Comparison of ENCODE assay signal across 14 cellular contexts in the genomic region with DNA sequence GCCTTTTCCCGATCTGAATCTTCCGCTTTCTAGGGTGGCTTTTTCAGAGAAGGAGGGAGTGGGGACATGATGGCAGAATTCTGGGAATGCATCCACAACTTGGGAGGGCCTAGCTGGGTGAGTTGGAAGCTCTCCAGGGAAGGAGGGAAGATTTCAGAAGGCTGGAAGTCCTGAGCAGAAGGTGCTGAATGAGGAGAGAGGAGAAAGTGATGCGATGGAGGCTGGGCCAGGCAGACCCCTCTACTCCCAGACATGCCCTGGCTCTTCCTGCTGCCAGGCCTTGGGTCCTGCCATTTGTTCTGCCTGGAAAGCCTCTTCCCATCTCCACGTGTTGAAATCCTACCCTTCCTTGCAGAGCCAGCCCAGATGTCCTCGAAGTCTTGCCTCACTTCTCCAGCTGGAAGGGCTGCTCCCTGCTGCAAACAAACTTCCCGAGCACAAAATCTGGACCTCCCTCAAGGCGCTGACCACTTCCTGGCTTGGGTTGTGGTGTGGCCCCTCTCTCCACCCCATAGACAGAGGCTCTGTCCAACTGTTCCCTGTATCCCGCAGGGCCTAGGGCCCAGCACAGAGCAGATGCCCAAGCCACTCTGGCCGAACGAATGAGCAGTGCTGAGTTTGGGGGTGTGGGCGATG. TPM values are rescaled to one million over a fixed set of nuclear protein-coding genes. Genes with fewer than 3 reads are reported as not detected.
DNase-seq lines count a peak whose midpoint lies in the region; ATAC-seq and TF ChIP-seq lines count a peak whose summit lies in the region.
"Had no signal": no experiment of that assay in that cellular context is flagged by ENCODE, and none has a peak within 500 bp of the region (broad histone marks: within the 10 kb centered on the region; RNA-seq: fewer than 3 reads in every experiment).

No MANE protein-coding gene starts in this region.

- intact Hi-C loops in activated naive CD4-positive, alpha-beta T cell treated with anti-CD3 and anti-CD28 coated beads for 36 hours (cut with micrococcal nuclease), result no loop called here
- intact Hi-C loops in uterus (cut with DNase I; ENCODE audit: low total_unique reads) (no loop called here), A673 (cut with micrococcal nuclease; ENCODE audit: unreplicated experiment) (no loop called here)

- H3K4me3 ChIP-seq in uterus, result no peak overlapping the region
- H3K4me3 ChIP-seq in A673 (ENCODE audit: low read depth, low read length, poor library complexity, severe bottlenecking), result no peak overlapping the region
- H3K4me3 ChIP-seq: GM12878 had no signal

- H3K27ac Mint-ChIP-seq in activated naive CD4-positive, alpha-beta T cell treated with anti-CD3 and anti-CD28 coated beads, Interleukin-2, amount 10 ng/mL, durations not matched to agents 7 days and 5 days, result no peak overlapping the region
- H3K27ac Mint-ChIP-seq in activated naive CD4-positive, alpha-beta T cell treated with anti-CD3 and anti-CD28 coated beads for 36 hours, result no peak overlapping the region
- H3K27ac Mint-ChIP-seq in naive B cell, result peak overlapping the region in 5 of 6 donors; percentile 27 to 90 (median 49)

- no peak for TF ChIP-seq CTCF in uterus (IDR thresholded peaks at IDR 0.05)
- no peak for TF ChIP-seq CTCF in A673 (conservative IDR thresholded peaks at IDR 0.05; ENCODE audit: low read depth, low read length)

- DNase-seq in activated naive CD4-positive, alpha-beta T cell treated with anti-CD3 and anti-CD28 coated beads, Interleukin-2, amount 10 ng/mL, durations not matched to agents 7 days and 5 days, result peak; percentile 15
- no peak for DNase-seq in activated naive CD4-positive, alpha-beta T cell treated with anti-CD3 and anti-CD28 coated beads for 36 hours
- DNase-seq in fibroblast of peridontal ligament (ENCODE audit: extremely low read depth) (peak; percentile 94), naive B cell (no peak), uterus (peak; percentile 70 to 71), germinal center (ENCODE audit: low spot score) (no peak), A673 (ENCODE audit: low spot score) (no peak)
- no peak for DNase-seq in activated CD4-positive, alpha-beta T cell treated with anti-CD3 and anti-CD28 coated beads, Interleukin-2, amount 50 U/mL, for 4 hours
- DNase-seq: ACHN; NCI-H2029; SK-N-SH; stimulated activated naive CD4-positive, alpha-beta T cell had no signal

- no peaks in the 10 kb centered on the region for H3K9me3 ChIP-seq in uterus
- H3K9me3 ChIP-seq in A673 (ENCODE audit: low read depth, low read length, poor library complexity, severe bottlenecking), result no peaks in the 10 kb centered on the region
- H3K9me3 ChIP-seq: SK-N-SH had no signal

- H3K27me3 ChIP-seq in uterus (no peaks in the 10 kb centered on the region), A673 (replicated peaks; ENCODE audit: insufficient read depth, low read depth, low read length, poor library complexity) (no peaks in the 10 kb centered on the region)

- no peak for ATAC-seq in naive B cell (ENCODE audit: low read depth in 2 of 2)
- ATAC-seq: GM12878, HCT116 had no signal

- H3K4me1 ChIP-seq in uterus (peaks cover 14 to 27% of the 10 kb centered on the region in 2 donors), A673 (ENCODE audit: insufficient read depth, low read length, poor library complexity, severe bottlenecking) (no peaks in the 10 kb centered on the region)

- H3K4me3 Mint-ChIP-seq in activated naive CD4-positive, alpha-beta T cell treated with anti-CD3 and anti-CD28 coated beads, Interleukin-2, amount 10 ng/mL, durations not matched to agents 7 days and 5 days, result no peak overlapping the region
- H3K4me3 Mint-ChIP-seq in activated naive CD4-positive, alpha-beta T cell treated with anti-CD3 and anti-CD28 coated beads for 36 hours, result no peak overlapping the region
- no peak overlapping the region for H3K4me3 Mint-ChIP-seq in naive B cell

- BruUV-seq in A673 (replicated peaks; lab: Mats Ljungman, UMichigan), result no TSS peak

- TF ChIP-seq POLR2A in uterus (IDR thresholded peaks at IDR 0.05), result no peak

- no peaks in the 10 kb centered on the region for H3K36me3 Mint-ChIP-seq in activated naive CD4-positive, alpha-beta T cell treated with anti-CD3 and anti-CD28 coated beads, Interleukin-2, amount 10 ng/mL, durations not matched to agents 7 days and 5 days
- no peaks in the 10 kb centered on the region for H3K36me3 Mint-ChIP-seq in activated naive CD4-positive, alpha-beta T cell treated with anti-CD3 and anti-CD28 coated beads for 36 hours (ENCODE audit: low read depth)
- H3K36me3 Mint-ChIP-seq in naive B cell, result no peaks in the 10 kb centered on the region

- H3K36me3 ChIP-seq in uterus, result no peaks in the 10 kb centered on the region
- no peaks in the 10 kb centered on the region for H3K36me3 ChIP-seq in A673 (ENCODE audit: insufficient read depth, low read length, poor library complexity, severe bottlenecking)

- CTCF ChIA-PET in activated naive CD4-positive, alpha-beta T cell treated with anti-CD3 and anti-CD28 coated beads, Interleukin-2, amount 10 ng/mL, durations not matched to agents 7 days and 5 days (lab: Charles Lee), result no interaction called here
- CTCF ChIA-PET in activated naive CD4-positive, alpha-beta T cell treated with anti-CD3 and anti-CD28 coated beads for 36 hours (lab: Charles Lee), result interaction anchor here (1.4 kb wide), 1 partner anchor 68 kb away, joined by 3 read pairs; no protein-coding TSS in a partner anchor
- CTCF ChIA-PET in A673 (lab: Charles Lee), result no interaction called here

- POLR2A ChIA-PET in A673 (lab: Charles Lee; ENCODE audit: low non-redundant PET), result interaction anchor here (0.6 kb wide), 1 partner anchor 1001 kb away, joined by 7 read pairs; no protein-coding TSS in a partner anchor

- no peaks in the 10 kb centered on the region for H3K9me3 Mint-ChIP-seq in activated naive CD4-positive, alpha-beta T cell treated with anti-CD3 and anti-CD28 coated beads, Interleukin-2, amount 10 ng/mL, durations not matched to agents 7 days and 5 days
- no peaks in the 10 kb centered on the region for H3K9me3 Mint-ChIP-seq in activated naive CD4-positive, alpha-beta T cell treated with anti-CD3 and anti-CD28 coated beads for 36 hours
- peaks cover 0 to 2% (median 0%) of the 10 kb centered on the region in 7 donors for H3K9me3 Mint-ChIP-seq in naive B cell

- peak overlapping the region; percentile 61 to 88 for H3K27ac ChIP-seq in uterus
- no peak overlapping the region for H3K27ac ChIP-seq in A673 (ENCODE audit: low read depth, low read length, poor library complexity, severe bottlenecking)

- peaks cover 3% of the 10 kb centered on the region for H3K4me1 Mint-ChIP-seq in activated naive CD4-positive, alpha-beta T cell treated with anti-CD3 and anti-CD28 coated beads, Interleukin-2, amount 10 ng/mL, durations not matched to agents 7 days and 5 days
- no peaks in the 10 kb centered on the region for H3K4me1 Mint-ChIP-seq in activated naive CD4-positive, alpha-beta T cell treated with anti-CD3 and anti-CD28 coated beads for 36 hours (ENCODE audit: low read depth)
- peaks cover 2 to 25% (median 23%) of the 10 kb centered on the region in 3 donors for H3K4me1 Mint-ChIP-seq in naive B cell

- peaks cover 57% of the 10 kb centered on the region for H3K27me3 Mint-ChIP-seq in activated naive CD4-positive, alpha-beta T cell treated with anti-CD3 and anti-CD28 coated beads, Interleukin-2, amount 10 ng/mL, durations not matched to agents 7 days and 5 days
- peaks cover 9% of the 10 kb centered on the region for H3K27me3 Mint-ChIP-seq in activated naive CD4-positive, alpha-beta T cell treated with anti-CD3 and anti-CD28 coated beads for 36 hours (ENCODE audit: low read depth)
- peaks cover 21 to 69% (median 60%) of the 10 kb centered on the region in 3 donors for H3K27me3 Mint-ChIP-seq in naive B cell

RNA-seq across cellular contexts. Expression of gene LRRC32, which starts 16.8 kb away (rescaled TPM):
- total RNA-seq in activated naive CD4-positive, alpha-beta T cell treated with anti-CD3 and anti-CD28 coated beads for 36 hours, result 1 to 10 TPM; 2.5 to 3.0 TPM
- 1 to 10 TPM in 1 of 6 donors, under 1 TPM in 1, not detected in 4; 0.13 to 1.9 TPM for polyA plus RNA-seq in naive B cell (ENCODE audit: low read depth in 6 of 6)
- total RNA-seq in uterus, result 100 to 1,000 TPM in 1 of 4 donors, 10 to 100 TPM in 2, 1 to 10 TPM in 1; 10.0 to 121 (median 17.5) TPM
- not detected in 2 replicates for total RNA-seq in A673 (2021)

Comparison
In these comparisons a context has a peak if more than half of its experiments do, and no peak if none do; other contexts are left out.
1. DNase-seq: peak in activated naive CD4-positive, alpha-beta T cell treated with anti-CD3 and anti-CD28 coated beads, Interleukin-2, amount 10 ng/mL, durations not matched to agents 7 days and 5 days (single experiment), fibroblast of peridontal ligament (single experiment) and uterus (2 of 2); none in activated naive CD4-positive, alpha-beta T cell treated with anti-CD3 and anti-CD28 coated beads for 36 hours (single experiment), naive B cell (single experiment), germinal center (single experiment), activated CD4-positive, alpha-beta T cell treated with anti-CD3 and anti-CD28 coated beads, Interleukin-2, amount 50 U/mL, for 4 hours (0 of 2) and A673 (single experiment).
2. H3K27ac Mint-ChIP-seq: peak in naive B cell (5 of 6); none in activated naive CD4-positive, alpha-beta T cell treated with anti-CD3 and anti-CD28 coated beads, Interleukin-2, amount 10 ng/mL, durations not matched to agents 7 days and 5 days (single experiment) and activated naive CD4-positive, alpha-beta T cell treated with anti-CD3 and anti-CD28 coated beads for 36 hours (single experiment).